8 cellular contexts compared by ENCODE assay signal in the genomic region with DNA sequence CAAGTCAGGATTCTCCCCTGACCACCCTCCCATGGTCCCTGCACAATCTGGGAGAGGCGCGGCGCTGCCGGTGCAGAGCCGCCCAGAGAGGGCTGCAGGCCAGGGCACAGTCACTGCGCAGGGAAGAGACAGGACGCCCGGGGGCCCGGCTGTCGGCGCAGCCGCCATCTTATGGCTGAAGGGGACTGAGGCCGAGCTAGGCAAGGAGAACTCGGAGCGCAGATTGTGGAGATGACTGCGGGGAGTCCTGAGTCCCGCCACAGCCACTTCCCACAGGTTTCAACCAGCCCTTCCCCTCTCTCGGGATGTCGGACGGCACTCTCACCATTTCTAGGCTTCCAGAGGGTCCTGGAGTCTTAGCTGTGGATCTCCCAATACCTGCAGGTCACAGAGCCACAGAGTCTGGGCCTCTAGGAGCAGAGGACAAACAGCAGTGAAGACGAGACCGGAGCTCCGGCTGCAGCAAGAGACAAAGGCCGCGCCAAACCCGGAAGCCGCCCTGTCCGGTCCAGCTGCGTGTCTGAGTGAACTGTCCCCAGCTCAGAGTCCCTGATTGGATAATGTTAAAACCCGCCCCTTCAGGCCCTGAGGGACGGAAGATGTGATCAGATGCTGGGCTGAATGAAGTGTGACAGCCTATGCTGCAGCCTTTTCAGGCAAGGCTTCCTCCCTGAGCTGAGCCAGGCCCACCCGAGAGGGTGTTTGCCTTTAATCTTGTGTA. TPM values are rescaled to one million over a fixed set of nuclear protein-coding genes. Genes with fewer than 3 reads are reported as not detected.
DNase-seq lines count a peak whose midpoint lies in the region; ATAC-seq, FAIRE-seq and TF ChIP-seq lines count a peak whose summit lies in the region.

A gene (minus strand): TSS at position 526 of the 721 bp plus-strand sequence. CDS start 198 bp downstream, at position 328.

- H2AFZ ChIP-seq in OCI-LY1 (ENCODE audit: low read length) = 0 out of 2 replicates have a peak within 1 kb of the TSS, but pooled peaks have one; percentile 31
- peak within 1 kb of the TSS; percentile 99 for H2AFZ ChIP-seq in endothelial cell of umbilical vein (ENCODE audit: low read depth, low read length)

- H3K9me3 ChIP-seq in OCI-LY1 (ENCODE audit: low read length) (peaks cover 4% of the 10 kb centered on the region), endothelial cell of umbilical vein (replicated peaks; ENCODE audit: control insufficient read depth, insufficient read depth, low read length) (no peaks in the 10 kb centered on the region)

- intact Hi-C loops in endothelial cell of umbilical vein (cut with micrococcal nuclease) = loop anchor here (1.0 to 10.0 kb wide), 3 partner anchors 29 to 184 kb away; a partner anchor contains a TSS

- H3K27me3 ChIP-seq in OCI-LY1 (ENCODE audit: insufficient read depth, low read length) = no peaks in the 10 kb centered on the region
- no peaks in the 10 kb centered on the region for H3K27me3 ChIP-seq in endothelial cell of umbilical vein (ENCODE audit: control insufficient read depth in 2 of 2, insufficient read depth in 2 of 2, low read length in 2 of 2)

- H3K79me2 ChIP-seq in OCI-LY1 (ENCODE audit: insufficient read depth, low read length) (peaks cover 34% of the 10 kb centered on the region), endothelial cell of umbilical vein (ENCODE audit: control insufficient read depth, insufficient read depth, low read length) (peaks cover 32% of the 10 kb centered on the region)

- no peaks in the 10 kb centered on the region for H3F3A ChIP-seq in OCI-LY1 (ENCODE audit: insufficient read depth, low read length)

- H3K4me2 ChIP-seq in OCI-LY1 (ENCODE audit: low read length) = peak within 1 kb of the TSS; percentile 81
- H3K4me2 ChIP-seq in endothelial cell of umbilical vein (ENCODE audit: insufficient read depth, low read length) = peak within 1 kb of the TSS; percentile 84

- CTCF ChIA-PET in endothelial cell of umbilical vein (lab: Charles Lee) = interaction anchor here (1.1 to 1.5 kb wide), 3 partner anchors 11 to 14 kb away, joined by 4 to 5 read pairs (median 5); no protein-coding TSS in a partner anchor

- TF ChIP-seq CTCF in OCI-LY1 (IDR thresholded peaks at IDR 0.05; ENCODE audit: low read length) (no peak), endothelial cell of umbilical vein (IDR thresholded peaks at IDR 0.05; ENCODE audit: extremely low read depth in 1 of 2, insufficient read depth in 1 of 2, low read depth in 1 of 2, low read length in 2 of 2) (no peak)

- H3K27ac ChIP-seq in OCI-LY1 (ENCODE audit: low read depth, low read length, poor library complexity, severe bottlenecking) (peak within 1 kb of the TSS; percentile 85), endothelial cell of umbilical vein (ENCODE audit: insufficient read depth, low read depth, low read length) (peak within 1 kb of the TSS; percentile 96)

- BruUV-seq in endothelial cell of umbilical vein (replicated peaks; lab: Mats Ljungman, UMichigan) = TSS peak; percentile 46

- peaks cover 10% of the 10 kb centered on the region for H3K4me1 ChIP-seq in OCI-LY1 (ENCODE audit: insufficient read depth, low read length, severe bottlenecking)
- peaks cover 6% of the 10 kb centered on the region for H3K4me1 ChIP-seq in endothelial cell of umbilical vein (ENCODE audit: control insufficient read depth, extremely low read depth, insufficient read depth, low read length)

- POLR2A ChIA-PET in endothelial cell of umbilical vein (lab: Charles Lee) = interaction anchor here (0.7 to 1.4 kb wide), 9 partner anchors 9 to 668 kb away, joined by 3 to 5 read pairs (median 3); a partner anchor contains a TSS

- no peaks in the 10 kb centered on the region for H3K9me2 ChIP-seq in OCI-LY1 (ENCODE audit: low read depth, low read length)

- TF ChIP-seq POLR2A in endothelial cell of umbilical vein (IDR thresholded peaks at IDR 0.05; ENCODE audit: low read depth, low read length) = peak; percentile 89

- peaks cover 35% of the 10 kb centered on the region for H3K36me3 ChIP-seq in OCI-LY1 (ENCODE audit: insufficient read depth, low read length)
- H3K36me3 ChIP-seq in endothelial cell of umbilical vein (ENCODE audit: control insufficient read depth in 2 of 2, extremely low read depth in 1 of 2, insufficient read depth in 2 of 2, low read length in 2 of 2) = no peaks in the 10 kb centered on the region

- H3K4me3 ChIP-seq in OCI-LY1 (ENCODE audit: low read depth, low read length, poor library complexity, severe bottlenecking) (peak within 1 kb of the TSS; percentile 85), endothelial cell of umbilical vein (replicated peaks in 1 of 3; ENCODE audit: insufficient read depth in 1 of 3, low read depth in 1 of 3, low read length in 3 of 3) (peak within 1 kb of the TSS; percentile 58 to 95 (median 93))

- ATAC-seq in GM21381 (IDR thresholded peaks at IDR 0.05; ENCODE audit: unreplicated experiment) = peak; percentile 99

- DNase-seq in COR-L47 (lab: John Stamatoyannopoulos, UW) (peak; percentile 91), HUDEP-2 (lab: John Stamatoyannopoulos, UW; ENCODE audit: unreplicated experiment in 76 of 76) (peak in 75 of 76 experiments; percentile 19 to 93 (median 81)), endothelial cell of umbilical vein (ENCODE audit: low read depth, low spot score) (peak; percentile 90), middle frontal gyrus (ENCODE audit: extremely low spot score, low spot score) (peak; percentile 87)
- DNase-seq in activated CD8-positive, alpha-beta memory T cell treated with anti-CD3 and anti-CD28 coated beads, Interleukin-2, amount 50 U/mL, for 4 hours = peak; percentile 68
- peak; percentile 63 to 69 for DNase-seq in stimulated activated CD8-positive, alpha-beta memory T cell treated with anti-CD3 and anti-CD28 coated beads, Interleukin-2, amount 100 ng/mL, for 48 hours (ENCODE audit: low read depth in 2 of 2)

- H4K20me1 ChIP-seq in OCI-LY1 (ENCODE audit: insufficient read depth, low read length) (no peaks in the 10 kb centered on the region), endothelial cell of umbilical vein (replicated peaks; ENCODE audit: control insufficient read depth, extremely low read depth, insufficient read depth, low read length) (no peaks in the 10 kb centered on the region)

- FAIRE-seq in endothelial cell of umbilical vein (lab: Jason Lieb, UNC) = peak; percentile 91

- dilution Hi-C loops in endothelial cell of umbilical vein (cut with MboI; ENCODE audit: extremely low pct_ligation_motif_present, low sequenced_read_pairs) = no loop called here

- peak within 1 kb of the TSS; percentile 95 for H3K9ac ChIP-seq in OCI-LY1 (ENCODE audit: low read length)
- H3K9ac ChIP-seq in endothelial cell of umbilical vein (replicated peaks; ENCODE audit: extremely low read depth, insufficient read depth, low read length) = peak within 1 kb of the TSS; percentile 99

- no peaks in the 10 kb centered on the region for H3K9me1 ChIP-seq in endothelial cell of umbilical vein (replicated peaks; ENCODE audit: control insufficient read depth, extremely low read depth, insufficient read depth, low read length)

TF ChIP-seq in endothelial cell of umbilical vein, 7 proteins besides CTCF, POLR2A, EP300 and RAD21:
- TF ChIP-seq GATA2 (IDR thresholded peaks at IDR 0.05; ENCODE audit: insufficient read depth, insufficient read length, low read depth, low read length) (no peak), FOS (IDR thresholded peaks at IDR 0.05; ENCODE audit: borderline replicate concordance, insufficient read depth, low read length) (no peak), MYC (IDR thresholded peaks at IDR 0.05; ENCODE audit: low read depth, low read length) (no peak), EZH2 (IDR thresholded peaks at IDR 0.05; ENCODE audit: borderline replicate concordance, low read depth, low read length, severe bottlenecking) (no peak), POLR2AphosphoS5 (IDR thresholded peaks at IDR 0.05; ENCODE audit: insufficient read depth, low read depth, low read length) (peak; percentile 70), JUN (IDR thresholded peaks at IDR 0.05; ENCODE audit: borderline replicate concordance, insufficient read depth, insufficient read length, low read depth) (no peak)
- TF ChIP-seq, protein P1, sequence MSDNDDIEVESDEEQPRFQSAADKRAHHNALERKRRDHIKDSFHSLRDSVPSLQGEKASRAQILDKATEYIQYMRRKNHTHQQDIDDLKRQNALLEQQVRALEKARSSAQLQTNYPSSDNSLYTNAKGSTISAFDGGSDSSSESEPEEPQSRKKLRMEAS (IDR thresholded peaks at IDR 0.05; ENCODE audit: insufficient read depth, insufficient read length) = no peak

RNA-seq across cellular contexts. Expression of the gene that starts here (rescaled TPM):
- total RNA-seq in endothelial cell of umbilical vein = 8.1 and 10.4 TPM in 2 replicates
- 0.99 and 1.7 TPM in 2 replicates for polyA plus RNA-seq in endothelial cell of umbilical vein
- 1.2 and 1.3 TPM in 2 replicates for polyA plus RNA-seq in endothelial cell of umbilical vein (2011; cell fraction: cytosol; rRNA removed)
- 12.9 and 13.2 TPM in 2 replicates for polyA plus RNA-seq in endothelial cell of umbilical vein (2011; cell fraction: nucleus; rRNA removed)
- 3.9 and 4.8 TPM in 2 replicates for polyA plus RNA-seq in endothelial cell of umbilical vein (2012)
- polyA minus RNA-seq in endothelial cell of umbilical vein = 6.6 and 8.7 TPM in 2 replicates
- polyA minus RNA-seq in endothelial cell of umbilical vein (2011; cell fraction: cytosol; rRNA and poly(A)+ RNA removed) = 2.6 TPM
- 12.3 and 15.5 TPM in 2 replicates for polyA minus RNA-seq in endothelial cell of umbilical vein (2011; cell fraction: nucleus; rRNA and poly(A)+ RNA removed)

Comparison
In these comparisons a context has a peak if more than half of its experiments do, and no peak if none do; other contexts are left out.
1. Peak in every context shown above with its lines: DNase-seq, ATAC-seq, H3K4me3 ChIP-seq and H3K27ac ChIP-seq.